ENCODE assay signal across 1 cellular context in the genomic region with DNA sequence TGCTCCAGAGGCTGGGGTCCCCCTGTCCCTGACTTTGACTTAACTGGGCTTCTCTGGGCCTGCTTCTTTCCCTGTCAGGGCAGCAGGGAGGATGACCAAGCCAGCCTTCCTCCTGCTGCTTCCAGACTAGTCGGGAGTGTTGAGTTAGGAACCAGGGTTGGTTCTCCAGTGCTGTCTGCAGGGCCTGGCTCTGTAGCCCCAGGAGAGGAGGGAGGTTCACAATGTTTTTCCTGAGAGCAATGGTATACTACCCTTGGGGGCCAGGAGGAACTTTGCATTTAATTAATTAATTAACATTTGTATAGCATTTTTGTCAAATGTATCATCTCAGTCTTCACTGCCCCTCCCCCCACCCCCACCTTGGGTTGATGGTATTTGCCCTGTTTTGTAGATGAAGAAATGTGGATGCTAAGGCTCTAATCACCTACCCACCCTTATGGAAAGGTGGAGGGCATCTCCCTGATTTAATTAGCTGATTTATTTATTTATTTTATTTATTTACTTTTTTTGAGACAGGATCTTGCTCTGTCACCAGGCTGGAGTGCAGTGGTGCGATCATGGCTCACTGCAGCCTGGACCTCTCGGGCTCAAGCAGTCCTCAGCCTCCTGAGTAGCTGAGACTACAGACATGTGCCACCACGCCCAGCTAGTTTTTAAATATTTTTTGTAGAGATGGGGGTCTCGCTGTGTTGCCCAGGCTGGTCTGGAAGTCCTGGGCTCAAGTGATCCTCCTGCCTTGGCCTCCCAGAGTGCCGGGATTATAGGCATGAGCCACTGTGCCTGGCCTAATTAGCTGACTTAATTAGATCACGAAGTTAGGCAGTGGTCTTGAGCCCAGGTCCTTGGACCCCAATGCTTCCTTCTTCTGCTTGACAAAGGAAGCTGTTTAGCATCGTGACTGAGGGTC.
A peak's percentile ranks its signal among the peaks of the same experiment; 100 is the strongest.
TF ChIP-seq lines count a peak whose summit lies in the region.

No MANE protein-coding gene starts in this region.

TF ChIP-seq in GM23338, 12 proteins besides CTCF, POLR2A, EP300 and RAD21 (continued from another document):
- TF ChIP-seq, protein P1, sequence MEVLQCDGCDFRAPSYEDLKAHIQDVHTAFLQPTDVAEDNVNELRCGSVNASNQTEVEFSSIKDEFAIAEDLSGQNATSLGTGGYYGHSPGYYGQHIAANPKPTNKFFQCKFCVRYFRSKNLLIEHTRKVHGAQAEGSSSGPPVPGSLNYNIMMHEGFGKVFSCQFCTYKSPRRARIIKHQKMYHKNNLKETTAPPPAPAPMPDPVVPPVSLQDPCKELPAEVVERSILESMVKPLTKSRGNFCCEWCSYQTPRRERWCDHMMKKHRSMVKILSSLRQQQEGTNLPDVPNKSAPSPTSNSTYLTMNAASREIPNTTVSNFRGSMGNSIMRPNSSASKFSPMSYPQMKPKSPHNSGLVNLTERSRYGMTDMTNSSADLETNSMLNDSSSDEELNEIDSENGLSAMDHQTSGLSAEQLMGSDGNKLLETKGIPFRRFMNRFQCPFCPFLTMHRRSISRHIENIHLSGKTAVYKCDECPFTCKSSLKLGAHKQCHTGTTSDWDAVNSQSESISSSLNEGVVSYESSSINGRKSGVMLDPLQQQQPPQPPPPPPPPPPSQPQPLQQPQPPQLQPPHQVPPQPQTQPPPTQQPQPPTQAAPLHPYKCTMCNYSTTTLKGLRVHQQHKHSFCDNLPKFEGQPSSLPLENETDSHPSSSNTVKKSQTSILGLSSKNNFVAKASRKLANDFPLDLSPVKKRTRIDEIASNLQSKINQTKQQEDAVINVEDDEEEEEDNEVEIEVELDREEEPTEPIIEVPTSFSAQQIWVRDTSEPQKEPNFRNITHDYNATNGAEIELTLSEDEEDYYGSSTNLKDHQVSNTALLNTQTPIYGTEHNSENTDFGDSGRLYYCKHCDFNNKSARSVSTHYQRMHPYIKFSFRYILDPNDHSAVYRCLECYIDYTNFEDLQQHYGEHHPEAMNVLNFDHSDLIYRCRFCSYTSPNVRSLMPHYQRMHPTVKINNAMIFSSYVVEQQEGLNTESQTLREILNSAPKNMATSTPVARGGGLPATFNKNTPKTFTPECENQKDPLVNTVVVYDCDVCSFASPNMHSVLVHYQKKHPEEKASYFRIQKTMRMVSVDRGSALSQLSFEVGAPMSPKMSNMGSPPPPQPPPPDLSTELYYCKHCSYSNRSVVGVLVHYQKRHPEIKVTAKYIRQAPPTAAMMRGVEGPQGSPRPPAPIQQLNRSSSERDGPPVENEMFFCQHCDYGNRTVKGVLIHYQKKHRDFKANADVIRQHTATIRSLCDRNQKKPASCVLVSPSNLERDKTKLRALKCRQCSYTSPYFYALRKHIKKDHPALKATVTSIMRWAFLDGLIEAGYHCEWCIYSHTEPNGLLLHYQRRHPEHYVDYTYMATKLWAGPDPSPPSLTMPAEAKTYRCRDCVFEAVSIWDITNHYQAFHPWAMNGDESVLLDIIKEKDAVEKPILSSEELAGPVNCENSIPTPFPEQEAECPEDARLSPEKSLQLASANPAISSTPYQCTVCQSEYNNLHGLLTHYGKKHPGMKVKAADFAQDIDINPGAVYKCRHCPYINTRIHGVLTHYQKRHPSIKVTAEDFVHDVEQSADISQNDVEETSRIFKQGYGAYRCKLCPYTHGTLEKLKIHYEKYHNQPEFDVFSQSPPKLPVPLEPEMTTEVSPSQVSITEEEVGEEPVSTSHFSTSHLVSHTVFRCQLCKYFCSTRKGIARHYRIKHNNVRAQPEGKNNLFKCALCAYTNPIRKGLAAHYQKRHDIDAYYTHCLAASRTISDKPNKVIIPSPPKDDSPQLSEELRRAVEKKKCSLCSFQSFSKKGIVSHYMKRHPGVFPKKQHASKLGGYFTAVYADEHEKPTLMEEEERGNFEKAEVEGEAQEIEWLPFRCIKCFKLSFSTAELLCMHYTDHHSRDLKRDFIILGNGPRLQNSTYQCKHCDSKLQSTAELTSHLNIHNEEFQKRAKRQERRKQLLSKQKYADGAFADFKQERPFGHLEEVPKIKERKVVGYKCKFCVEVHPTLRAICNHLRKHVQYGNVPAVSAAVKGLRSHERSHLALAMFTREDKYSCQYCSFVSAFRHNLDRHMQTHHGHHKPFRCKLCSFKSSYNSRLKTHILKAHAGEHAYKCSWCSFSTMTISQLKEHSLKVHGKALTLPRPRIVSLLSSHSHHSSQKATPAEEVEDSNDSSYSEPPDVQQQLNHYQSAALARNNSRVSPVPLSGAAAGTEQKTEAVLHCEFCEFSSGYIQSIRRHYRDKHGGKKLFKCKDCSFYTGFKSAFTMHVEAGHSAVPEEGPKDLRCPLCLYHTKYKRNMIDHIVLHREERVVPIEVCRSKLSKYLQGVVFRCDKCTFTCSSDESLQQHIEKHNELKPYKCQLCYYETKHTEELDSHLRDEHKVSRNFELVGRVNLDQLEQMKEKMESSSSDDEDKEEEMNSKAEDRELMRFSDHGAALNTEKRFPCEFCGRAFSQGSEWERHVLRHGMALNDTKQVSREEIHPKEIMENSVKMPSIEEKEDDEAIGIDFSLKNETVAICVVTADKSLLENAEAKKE (CRISPR knock-in tag; IDR thresholded peaks at IDR 0.05), result peak; percentile 23; the same call in 1 of the 2 replicates
- TF ChIP-seq, protein P2, sequence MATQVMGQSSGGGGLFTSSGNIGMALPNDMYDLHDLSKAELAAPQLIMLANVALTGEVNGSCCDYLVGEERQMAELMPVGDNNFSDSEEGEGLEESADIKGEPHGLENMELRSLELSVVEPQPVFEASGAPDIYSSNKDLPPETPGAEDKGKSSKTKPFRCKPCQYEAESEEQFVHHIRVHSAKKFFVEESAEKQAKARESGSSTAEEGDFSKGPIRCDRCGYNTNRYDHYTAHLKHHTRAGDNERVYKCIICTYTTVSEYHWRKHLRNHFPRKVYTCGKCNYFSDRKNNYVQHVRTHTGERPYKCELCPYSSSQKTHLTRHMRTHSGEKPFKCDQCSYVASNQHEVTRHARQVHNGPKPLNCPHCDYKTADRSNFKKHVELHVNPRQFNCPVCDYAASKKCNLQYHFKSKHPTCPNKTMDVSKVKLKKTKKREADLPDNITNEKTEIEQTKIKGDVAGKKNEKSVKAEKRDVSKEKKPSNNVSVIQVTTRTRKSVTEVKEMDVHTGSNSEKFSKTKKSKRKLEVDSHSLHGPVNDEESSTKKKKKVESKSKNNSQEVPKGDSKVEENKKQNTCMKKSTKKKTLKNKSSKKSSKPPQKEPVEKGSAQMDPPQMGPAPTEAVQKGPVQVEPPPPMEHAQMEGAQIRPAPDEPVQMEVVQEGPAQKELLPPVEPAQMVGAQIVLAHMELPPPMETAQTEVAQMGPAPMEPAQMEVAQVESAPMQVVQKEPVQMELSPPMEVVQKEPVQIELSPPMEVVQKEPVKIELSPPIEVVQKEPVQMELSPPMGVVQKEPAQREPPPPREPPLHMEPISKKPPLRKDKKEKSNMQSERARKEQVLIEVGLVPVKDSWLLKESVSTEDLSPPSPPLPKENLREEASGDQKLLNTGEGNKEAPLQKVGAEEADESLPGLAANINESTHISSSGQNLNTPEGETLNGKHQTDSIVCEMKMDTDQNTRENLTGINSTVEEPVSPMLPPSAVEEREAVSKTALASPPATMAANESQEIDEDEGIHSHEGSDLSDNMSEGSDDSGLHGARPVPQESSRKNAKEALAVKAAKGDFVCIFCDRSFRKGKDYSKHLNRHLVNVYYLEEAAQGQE (IDR thresholded peaks at IDR 0.05; ENCODE audit: unreplicated experiment), result no peak
- no peak for TF ChIP-seq ZNF114 (CRISPR knock-in tag; IDR thresholded peaks at IDR 0.05)
- TF ChIP-seq EZH2 (IDR thresholded peaks at IDR 0.05; ENCODE audit: low read depth, unreplicated experiment), result no peak
- TF ChIP-seq ZNF331 (CRISPR knock-in tag; IDR thresholded peaks at IDR 0.05; ENCODE audit: low read depth), result no peak
- TF ChIP-seq POLR2AphosphoS5 (IDR thresholded peaks at IDR 0.05; ENCODE audit: low read depth), result no peak
